8 cellular contexts compared by ENCODE assay signal in genomic region chr4:56981795-56982201, GRCh38. TPM values are rescaled to one million over a fixed set of nuclear protein-coding genes. Genes with fewer than 3 reads are reported as not detected.
DNase-seq lines count a peak whose midpoint lies in the region; ATAC-seq and TF ChIP-seq lines count a peak whose summit lies in the region.

No MANE protein-coding gene starts in this region.

- no peaks in the 10 kb centered on the region for H3K9me3 Mint-ChIP-seq in activated naive CD4-positive, alpha-beta T cell treated with anti-CD3 and anti-CD28 coated beads for 36 hours
- H3K9me3 Mint-ChIP-seq in activated B cell treated with CpG ODN at 0.5 μM for 24 hours = no peaks in the 10 kb centered on the region
- no peaks in the 10 kb centered on the region for H3K9me3 Mint-ChIP-seq in stimulated activated effector memory CD8-positive, alpha-beta T cell treated with anti-CD3 and anti-CD28 coated beads, Interleukin-12 subunit alpha, Interleukin-12 subunit beta, amount 100 ng/mL, for 72 hours

- H3K4me3 ChIP-seq in fibroblast of pulmonary artery (replicated peaks; ENCODE audit: low read depth, low read length) (peak overlapping the region; percentile 40), upper lobe of right lung (no peak overlapping the region), lower leg skin (ENCODE audit: low read depth, poor library complexity, severe bottlenecking) (no peak overlapping the region)

- peak overlapping the region; percentile 77 for H3K27ac Mint-ChIP-seq in activated naive CD4-positive, alpha-beta T cell treated with anti-CD3 and anti-CD28 coated beads for 36 hours
- H3K27ac Mint-ChIP-seq in activated B cell treated with CpG ODN at 0.5 μM for 24 hours = no peak overlapping the region
- H3K27ac Mint-ChIP-seq in stimulated activated effector memory CD8-positive, alpha-beta T cell treated with anti-CD3 and anti-CD28 coated beads, Interleukin-12 subunit alpha, Interleukin-12 subunit beta, amount 100 ng/mL, for 72 hours = peak overlapping the region; percentile 10

- no peaks in the 10 kb centered on the region for H3K9me3 ChIP-seq in upper lobe of right lung

- peaks cover 36% of the 10 kb centered on the region for H3K36me3 Mint-ChIP-seq in activated naive CD4-positive, alpha-beta T cell treated with anti-CD3 and anti-CD28 coated beads for 36 hours (ENCODE audit: low read depth)
- H3K36me3 Mint-ChIP-seq in activated B cell treated with CpG ODN at 0.5 μM for 24 hours (ENCODE audit: low read depth) = peaks cover 56% of the 10 kb centered on the region
- H3K36me3 Mint-ChIP-seq in stimulated activated effector memory CD8-positive, alpha-beta T cell treated with anti-CD3 and anti-CD28 coated beads, Interleukin-12 subunit alpha, Interleukin-12 subunit beta, amount 100 ng/mL, for 72 hours = peaks cover 94% of the 10 kb centered on the region

- no peaks in the 10 kb centered on the region for H3K27me3 Mint-ChIP-seq in activated naive CD4-positive, alpha-beta T cell treated with anti-CD3 and anti-CD28 coated beads for 36 hours (ENCODE audit: low read depth)
- H3K27me3 Mint-ChIP-seq in activated B cell treated with CpG ODN at 0.5 μM for 24 hours = no peaks in the 10 kb centered on the region

- H3K4me1 Mint-ChIP-seq in activated naive CD4-positive, alpha-beta T cell treated with anti-CD3 and anti-CD28 coated beads for 36 hours (ENCODE audit: low read depth) = peaks cover 47% of the 10 kb centered on the region
- H3K4me1 Mint-ChIP-seq in activated B cell treated with CpG ODN at 0.5 μM for 24 hours = peaks cover 56% of the 10 kb centered on the region
- H3K4me1 Mint-ChIP-seq in stimulated activated effector memory CD8-positive, alpha-beta T cell treated with anti-CD3 and anti-CD28 coated beads, Interleukin-12 subunit alpha, Interleukin-12 subunit beta, amount 100 ng/mL, for 72 hours = peaks cover 52% of the 10 kb centered on the region

- intact Hi-C loops in activated naive CD4-positive, alpha-beta T cell treated with anti-CD3 and anti-CD28 coated beads for 36 hours (cut with micrococcal nuclease) = no loop called here
- intact Hi-C loops in activated B cell treated with CpG ODN at 0.5 μM for 24 hours (cut with micrococcal nuclease) (no loop called here), upper lobe of right lung (cut with DNase I) (no loop called here), lower leg skin (cut with DNase I; ENCODE audit: low total_unique reads) (no loop called here)

- no peak overlapping the region for H3K27ac ChIP-seq in upper lobe of right lung

- H3K36me3 ChIP-seq in upper lobe of right lung = peaks cover 14% of the 10 kb centered on the region

- POLR2A ChIA-PET in activated B cell treated with CpG ODN at 0.5 μM for 24 hours (lab: Charles Lee) = interaction anchor here (0.6 kb wide), 1 partner anchor 25 kb away, joined by 3 read pairs; no protein-coding TSS in a partner anchor

- CTCF ChIA-PET in activated naive CD4-positive, alpha-beta T cell treated with anti-CD3 and anti-CD28 coated beads for 36 hours (lab: Charles Lee) = no interaction called here
- CTCF ChIA-PET in activated B cell treated with CpG ODN at 0.5 μM for 24 hours (lab: Charles Lee) = no interaction called here

- no peak for ATAC-seq in activated B cell treated with CpG ODN at 0.5 μM for 24 hours (ENCODE audit: low read depth)
- ATAC-seq in stimulated activated effector memory CD8-positive, alpha-beta T cell treated with anti-CD3 and anti-CD28 coated beads, Interleukin-12 subunit alpha, Interleukin-12 subunit beta, amount 100 ng/mL, for 72 hours = no peak
- ATAC-seq in upper lobe of right lung = no peak

- no peak for TF ChIP-seq POLR2A in lower leg skin (IDR thresholded peaks at IDR 0.05)

- WGBS in lower leg skin, 2 donors = 71 to 72% methylated on average over 4 of the region's 4 CpGs

- H3K4me1 ChIP-seq in upper lobe of right lung = peaks cover 28% of the 10 kb centered on the region

- TF ChIP-seq CTCF in activated B cell treated with CpG ODN at 0.5 μM for 24 hours (IDR thresholded peaks at IDR 0.05) = no peak
- no peak for TF ChIP-seq CTCF in fibroblast of pulmonary artery (IDR thresholded peaks at IDR 0.05; ENCODE audit: low read length, missing control alignments)
- TF ChIP-seq CTCF in upper lobe of right lung (IDR thresholded peaks at IDR 0.05) = no peak
- TF ChIP-seq CTCF in lower leg skin (IDR thresholded peaks at IDR 0.05) = no peak

- DNase-seq in activated naive CD4-positive, alpha-beta T cell treated with anti-CD3 and anti-CD28 coated beads for 36 hours = no peak
- no peak for DNase-seq in activated naive CD4-positive, alpha-beta T cell treated with Interleukin-2 at 50 U/mL for 16 hours
- DNase-seq in activated B cell treated with CpG ODN at 0.5 μM for 24 hours = no peak
- DNase-seq in fibroblast of pulmonary artery (ENCODE audit: low read depth) = peak; percentile 87
- no peak for DNase-seq in stimulated activated effector memory CD8-positive, alpha-beta T cell treated with anti-CD3 and anti-CD28 coated beads, Interleukin-12 subunit alpha, Interleukin-12 subunit beta, amount 100 ng/mL, for 72 hours (ENCODE audit: low spot score in 2 of 2)
- no peak for DNase-seq in HuH-7 (ENCODE audit: low spot score)
- no peak for DNase-seq in upper lobe of right lung
- DNase-seq in lower leg skin (ENCODE audit: low spot score in 2 of 2) = no peak

- H3K4me3 Mint-ChIP-seq in activated naive CD4-positive, alpha-beta T cell treated with anti-CD3 and anti-CD28 coated beads for 36 hours = peak overlapping the region; percentile 38
- H3K4me3 Mint-ChIP-seq in activated B cell treated with CpG ODN at 0.5 μM for 24 hours = peak overlapping the region; percentile 5
- peak overlapping the region; percentile 99 for H3K4me3 Mint-ChIP-seq in stimulated activated effector memory CD8-positive, alpha-beta T cell treated with anti-CD3 and anti-CD28 coated beads, Interleukin-12 subunit alpha, Interleukin-12 subunit beta, amount 100 ng/mL, for 72 hours

- H3K27me3 ChIP-seq in upper lobe of right lung = no peaks in the 10 kb centered on the region

RNA-seq across cellular contexts. Expression of gene POLR2B, which starts 3.1 kb away (rescaled TPM):
- 100 to 1,000 TPM in 1 of 2 experiments, 10 to 100 TPM in 1; 95.8 to 104 TPM for total RNA-seq in activated naive CD4-positive, alpha-beta T cell treated with anti-CD3 and anti-CD28 coated beads for 36 hours
- total RNA-seq in activated B cell treated with CpG ODN at 0.5 μM for 24 hours (108 and 118 TPM in 2 replicates), upper lobe of right lung (65.8 TPM), lower leg skin (100 to 1,000 TPM in 1 of 4 donors, 10 to 100 TPM in 3; 47.5 to 109 (median 75.1) TPM)

RNA-seq across cellular contexts. Expression of gene NOA1, which starts 4.4 kb away (rescaled TPM):
- total RNA-seq in activated naive CD4-positive, alpha-beta T cell treated with anti-CD3 and anti-CD28 coated beads for 36 hours = 10 to 100 TPM; 25.4 to 26.0 TPM
- total RNA-seq in activated B cell treated with CpG ODN at 0.5 μM for 24 hours (24.1 and 25.0 TPM in 2 replicates), upper lobe of right lung (14.5 TPM), lower leg skin (10 to 100 TPM; 37.8 to 46.4 (median 42.9) TPM)

Comparison
In these comparisons a context has a peak if more than half of its experiments do, and no peak if none do; other contexts are left out.
1. H3K4me3 Mint-ChIP-seq: peak in every context shown above with its lines; median percentile 99 in stimulated activated effector memory CD8-positive, alpha-beta T cell treated with anti-CD3 and anti-CD28 coated beads, Interleukin-12 subunit alpha, Interleukin-12 subunit beta, amount 100 ng/mL, for 72 hours; 38 in activated naive CD4-positive, alpha-beta T cell treated with anti-CD3 and anti-CD28 coated beads for 36 hours; 5 in activated B cell treated with CpG ODN at 0.5 μM for 24 hours.